4 cellular contexts compared by ENCODE assay signal in genomic region chr6:47005486-47005885, GRCh38. TPM values are rescaled to one million over a fixed set of nuclear protein-coding genes. Genes with fewer than 3 reads are reported as not detected.
"Had no signal": no experiment of that assay in that cellular context is flagged by ENCODE, and none has a peak within 500 bp of the region (broad histone marks: within the 10 kb centered on the region; RNA-seq: fewer than 3 reads in every experiment).

No MANE protein-coding gene starts in this region.

- ATAC-seq: GM12878 had no signal

- DNase-seq: GDM1, GF-D8 had no signal

- H3K4me3 ChIP-seq: GM12878 had no signal

RNA-seq across cellular contexts. Expression of gene ADGRF1, which starts 36.6 kb away (rescaled TPM):
- total RNA-seq: G401 had no signal
